Comparison of ENCODE assay signal across 8 cellular contexts in genomic region chr19:1406818-1407661, GRCh38. TPM values are rescaled to one million over a fixed set of nuclear protein-coding genes. Genes with fewer than 3 reads are reported as not detected.
DNase-seq lines count a peak whose midpoint lies in the region; ATAC-seq and TF ChIP-seq lines count a peak whose summit lies in the region.

Gene DAZAP1, plus strand, starts transcription at chr19:1407586. Its CDS starts 188 bp downstream, at chr19:1407774.

- peaks cover 10% of the 10 kb centered on the region for H3K27me3 ChIP-seq in thymus (ENCODE audit: control insufficient read depth, insufficient read depth)

- DNase-seq in GM10266 (ENCODE audit: extremely low spot score) = peak; percentile 100
- peak; percentile 93 for DNase-seq in NCI-H1092 treated with DMSO at 0.1 percent for 48 hours (lab: John Stamatoyannopoulos, UW)
- peak; percentile 88 for DNase-seq in SKM-1 (lab: John Stamatoyannopoulos, UW; ENCODE audit: unreplicated experiment)
- peak; percentile 99 for DNase-seq in glutamatergic neuron
- peak; percentile 100 for DNase-seq in osteocyte (ENCODE audit: extremely low spot score, unreplicated experiment)

- H3K27ac ChIP-seq in thymus (ENCODE audit: low read depth) = peak within 1 kb of the TSS; percentile 90

- peaks cover 7% of the 10 kb centered on the region for H3K36me3 ChIP-seq in thymus (ENCODE audit: control insufficient read depth, insufficient read depth)

- peak; percentile 73 for ATAC-seq in HG02610 (IDR thresholded peaks at IDR 0.05; ENCODE audit: unreplicated experiment)

- peaks cover 2% of the 10 kb centered on the region for H3K36me3 Mint-ChIP-seq in activated naive CD8-positive, alpha-beta T cell
- H3K36me3 Mint-ChIP-seq in glutamatergic neuron (ENCODE audit: unreplicated experiment) (no peaks in the 10 kb centered on the region), osteocyte (ENCODE audit: unreplicated experiment) (peaks cover 9% of the 10 kb centered on the region)

- peaks cover 42% of the 10 kb centered on the region for H3K4me1 Mint-ChIP-seq in activated naive CD8-positive, alpha-beta T cell (ENCODE audit: low read depth)
- peaks cover 29% of the 10 kb centered on the region for H3K4me1 Mint-ChIP-seq in glutamatergic neuron (ENCODE audit: low read depth, unreplicated experiment)
- peaks cover 45% of the 10 kb centered on the region for H3K4me1 Mint-ChIP-seq in osteocyte (ENCODE audit: unreplicated experiment)

- WGBS in thymus = under 1% methylated on average over 103 of the region's 103 CpGs

- TF ChIP-seq CTCF in GM10266 (IDR thresholded peaks at IDR 0.05; ENCODE audit: control insufficient read depth, insufficient read depth, low read depth, missing control alignments) = peak; percentile 39
- no peak for TF ChIP-seq CTCF in glutamatergic neuron (IDR thresholded peaks at IDR 0.05; ENCODE audit: partially characterized antibody, unreplicated experiment)
- peak; percentile 38 for TF ChIP-seq CTCF in osteocyte (IDR thresholded peaks at IDR 0.05)

- H3K4me3 Mint-ChIP-seq in activated naive CD8-positive, alpha-beta T cell = peak within 1 kb of the TSS; percentile 75
- peak within 1 kb of the TSS; percentile 71 for H3K4me3 Mint-ChIP-seq in glutamatergic neuron (ENCODE audit: unreplicated experiment)
- peak within 1 kb of the TSS; percentile 85 for H3K4me3 Mint-ChIP-seq in osteocyte (ENCODE audit: unreplicated experiment)

- peak within 1 kb of the TSS; percentile 83 for H3K27ac Mint-ChIP-seq in activated naive CD8-positive, alpha-beta T cell
- H3K27ac Mint-ChIP-seq in glutamatergic neuron (ENCODE audit: unreplicated experiment) (peak within 1 kb of the TSS; percentile 31), osteocyte (ENCODE audit: unreplicated experiment) (peak within 1 kb of the TSS; percentile 80)

- no peaks in the 10 kb centered on the region for H3K27me3 Mint-ChIP-seq in activated naive CD8-positive, alpha-beta T cell
- H3K27me3 Mint-ChIP-seq in glutamatergic neuron (ENCODE audit: unreplicated experiment) (peaks cover 7% of the 10 kb centered on the region), osteocyte (ENCODE audit: unreplicated experiment) (no peaks in the 10 kb centered on the region)

- peaks cover 14% of the 10 kb centered on the region for H3K4me1 ChIP-seq in thymus (ENCODE audit: control insufficient read depth, insufficient read depth, low read length)

- H3K9me3 ChIP-seq in thymus (ENCODE audit: control insufficient read depth) = no peaks in the 10 kb centered on the region

- peak within 1 kb of the TSS; percentile 95 for H3K4me3 ChIP-seq in thymus (ENCODE audit: low read length)

- H3K9me3 Mint-ChIP-seq in activated naive CD8-positive, alpha-beta T cell (ENCODE audit: low read depth) = no peaks in the 10 kb centered on the region
- H3K9me3 Mint-ChIP-seq in glutamatergic neuron (ENCODE audit: unreplicated experiment) = peaks cover 17% of the 10 kb centered on the region
- no peaks in the 10 kb centered on the region for H3K9me3 Mint-ChIP-seq in osteocyte (ENCODE audit: unreplicated experiment)

RNA-seq across cellular contexts. Expression of gene DAZAP1, which starts in this region (rescaled TPM):
- total RNA-seq in glutamatergic neuron (ENCODE audit: unreplicated experiment) (135 TPM), osteocyte (91.0 and 101 TPM in 2 replicates)
- 112 TPM for polyA plus RNA-seq in thymus

Comparison
In these comparisons a context has a peak if more than half of its experiments do, and no peak if none do; other contexts are left out.
1. Peak in every context shown above with its lines: DNase-seq, ATAC-seq, H3K4me3 ChIP-seq and H3K27ac ChIP-seq.
2. H3K27ac Mint-ChIP-seq: peak in every context shown above with its lines; median percentile 83 in activated naive CD8-positive, alpha-beta T cell; 80 in osteocyte; 31 in glutamatergic neuron.